Comparison of ENCODE assay signal across 20 cellular contexts in the genomic region with DNA sequence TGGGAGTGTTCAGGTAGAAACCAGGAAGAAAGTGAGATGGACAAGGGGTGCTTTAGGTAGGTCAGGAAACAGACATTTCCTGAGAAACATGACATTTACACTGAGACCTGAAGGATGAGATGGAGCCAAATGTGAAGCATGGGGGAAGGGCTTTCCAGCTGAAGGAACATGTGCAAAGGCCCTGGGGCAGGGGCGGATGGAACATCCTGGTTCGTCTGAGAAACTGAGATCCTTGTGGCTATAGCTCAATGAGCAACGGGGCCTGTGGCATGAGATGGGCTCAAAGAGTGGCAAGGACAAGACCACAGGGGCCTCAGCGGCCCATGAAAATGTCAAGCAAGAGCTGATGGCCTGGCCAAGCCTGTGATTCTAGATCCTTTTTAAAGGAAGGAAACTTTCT.
DNase-seq lines count a peak whose midpoint lies in the region; ATAC-seq and TF ChIP-seq lines count a peak whose summit lies in the region.
"Had no signal": no experiment of that assay in that cellular context is flagged by ENCODE, and none has a peak within 500 bp of the region (broad histone marks: within the 10 kb centered on the region; RNA-seq: fewer than 3 reads in every experiment).

No MANE protein-coding gene starts in this region.

- H3K27ac Mint-ChIP-seq in brain: peak overlapping the region; percentile 49 to 88 (median 57)
- H3K27ac Mint-ChIP-seq: B cell; CD4-positive, CD25-positive, alpha-beta regulatory T cell; CD8-positive, alpha-beta T cell; GM23338 had no signal

- ATAC-seq in HG03520 (IDR thresholded peaks at IDR 0.05; ENCODE audit: unreplicated experiment): no peak
- no peak for ATAC-seq in mucosa of descending colon
- ATAC-seq: CD8-positive, alpha-beta T cell; GM12878 had no signal

- H4K8ac ChIP-seq in neuronal stem cell (ENCODE audit: low read depth, low read length): no peak overlapping the region

- H2BK120ac ChIP-seq in neuronal stem cell (ENCODE audit: low read depth, low read length): no peak overlapping the region

- no peak overlapping the region for H2BK5ac ChIP-seq in neuronal stem cell (ENCODE audit: low read length)

- CTCF ChIA-PET in HEK293 (lab: Yijun Ruan, JAX): no interaction called here

- H3K23ac ChIP-seq in neuronal stem cell (ENCODE audit: low read depth, low read length, poor library complexity): no peak overlapping the region

- no CpG with 5 or more reads among the region's 4 CpGs for WGBS in neuronal stem cell (ENCODE audit: extremely low coverage in 2 of 2, insufficient read length in 2 of 2, insufficient replicate concordance in 1 of 2), 2 donors

- H3K4me3 ChIP-seq in HEK293 (ENCODE audit: low read depth, low read length) (no peak overlapping the region), dorsolateral prefrontal cortex (no peak overlapping the region), neuronal stem cell (ENCODE audit: low read length in 2 of 2) (no peak overlapping the region), mucosa of descending colon (no peak overlapping the region)
- H3K4me3 ChIP-seq: BLaER1, GM12878, GM23338, HAP-1 had no signal

- POLR2A ChIA-PET in HEK293 (lab: Yijun Ruan, JAX): no interaction called here

- no peak overlapping the region for H3K4ac ChIP-seq in neuronal stem cell (ENCODE audit: low read length)

- no peaks in the 10 kb centered on the region for H3K9me3 ChIP-seq in HEK293 (ENCODE audit: control insufficient read depth, insufficient read depth, low read depth, low read length)
- no peaks in the 10 kb centered on the region for H3K9me3 ChIP-seq in neuronal stem cell (replicated peaks in 1 of 2; ENCODE audit: control insufficient read depth in 2 of 2, insufficient read depth in 1 of 2, low read depth in 1 of 2, low read length in 2 of 2)
- H3K9me3 ChIP-seq in mucosa of descending colon: no peaks in the 10 kb centered on the region
- H3K9me3 ChIP-seq: BLaER1, Caco-2, HAP-1 had no signal

- H2AK5ac ChIP-seq in neuronal stem cell (ENCODE audit: low read depth, low read length): no peak overlapping the region

- H3K27ac ChIP-seq in HEK293 (ENCODE audit: extremely low read depth, low read depth, low read length) (no peak overlapping the region), dorsolateral prefrontal cortex (peak overlapping the region; percentile 67 to 99 (median 94)), neuronal stem cell (replicated peaks; ENCODE audit: low read length) (no peak overlapping the region)
- H3K27ac ChIP-seq: 22Rv1, BLaER1, C4-2B had no signal

- peaks cover 88% of the 10 kb centered on the region for H3K4me1 Mint-ChIP-seq in brain
- H3K4me1 Mint-ChIP-seq: B cell had no signal

- no peak overlapping the region for H2AFZ ChIP-seq in neuronal stem cell (ENCODE audit: low read length)
- H2AFZ ChIP-seq: GM23338 had no signal

- H3K9ac ChIP-seq in neuronal stem cell (ENCODE audit: low read depth, low read length, poor library complexity): no peak overlapping the region
- H3K9ac ChIP-seq: BLaER1 had no signal

- no peaks in the 10 kb centered on the region for H3K27me3 Mint-ChIP-seq in brain

- H3K36me3 Mint-ChIP-seq in brain: no peaks in the 10 kb centered on the region
- H3K36me3 Mint-ChIP-seq: CD4-positive, CD25-positive, alpha-beta regulatory T cell; CD8-positive, alpha-beta T cell had no signal

- no peak overlapping the region for H2BK12ac ChIP-seq in neuronal stem cell (ENCODE audit: low read length)

- DNase-seq in dorsolateral prefrontal cortex: no peak
- DNase-seq in neuronal stem cell (ENCODE audit: low spot score): no peak
- no peak for DNase-seq in NCI-H82 (lab: John Stamatoyannopoulos, UW)
- no peak for DNase-seq in NCI-H1436 treated with DMSO at 0.1 percent for 48 hours (lab: John Stamatoyannopoulos, UW)
- no peak for DNase-seq in mucosa of descending colon
- DNase-seq: Caco-2; CD4-positive, CD25-positive, alpha-beta regulatory T cell; CD8-positive, alpha-beta T cell; DMS153; DND-41 had no signal

- intact Hi-C loops in dorsolateral prefrontal cortex (cut with DNase I) (loop anchor here in 1 of 2 donors (5.0 to 10.0 kb wide), 2 partner anchors 123 to 225 kb away; no protein-coding TSS in a partner anchor), mucosa of descending colon (cut with DNase I, micrococcal nuclease) (no loop called here)

- TF ChIP-seq CTCF in HEK293 (tag by site-specific recombination; IDR thresholded peaks at IDR 0.05) (no peak), brain (conservative IDR thresholded peaks at IDR 0.05) (no peak), dorsolateral prefrontal cortex (IDR thresholded peaks at IDR 0.05 in 54 of 56, conservative IDR thresholded peaks at IDR 0.05 in 2 of 56; ENCODE audit: low read depth in 1 of 56, partially characterized antibody in 56 of 56) (no peak), mucosa of descending colon (IDR thresholded peaks at IDR 0.05) (no peak)

- H2BK15ac ChIP-seq in neuronal stem cell (ENCODE audit: low read length): no peak overlapping the region

- H3K27me3 ChIP-seq in dorsolateral prefrontal cortex (no peaks in the 10 kb centered on the region), neuronal stem cell (ENCODE audit: control insufficient read depth in 3 of 3, insufficient read depth in 3 of 3, low read depth in 1 of 3, low read length in 3 of 3) (peaks cover 0 to 71% (median 0%) of the 10 kb centered on the region in 3 experiments)
- H3K27me3 ChIP-seq: BLaER1 had no signal

- H3K36me3 ChIP-seq in HEK293 (ENCODE audit: control insufficient read depth in 2 of 2, insufficient read depth in 1 of 2, low read length in 2 of 2) (no peaks in the 10 kb centered on the region), neuronal stem cell (replicated peaks in 1 of 2; ENCODE audit: control insufficient read depth in 2 of 2, insufficient read depth in 2 of 2, low read length in 2 of 2) (no peaks in the 10 kb centered on the region), mucosa of descending colon (ENCODE audit: low read depth) (no peaks in the 10 kb centered on the region)
- H3K36me3 ChIP-seq: BLaER1, HAP-1 had no signal

- H3K4me2 ChIP-seq in neuronal stem cell (ENCODE audit: insufficient read depth, low read length, poor library complexity, severe bottlenecking): no peak overlapping the region
- H3K4me2 ChIP-seq: BLaER1 had no signal

- peak overlapping the region in 2 of 5 experiments; percentile 2 to 49 for H3K4me3 Mint-ChIP-seq in brain
- H3K4me3 Mint-ChIP-seq: B cell; CD4-positive, CD25-positive, alpha-beta regulatory T cell; CD8-positive, alpha-beta T cell; GM23338 had no signal

- no peaks in the 10 kb centered on the region for H3K4me1 ChIP-seq in HEK293 (ENCODE audit: control insufficient read depth, insufficient read depth, low read length)
- H3K4me1 ChIP-seq in neuronal stem cell (ENCODE audit: control insufficient read depth in 2 of 2, insufficient read depth in 1 of 2, low read depth in 1 of 2, low read length in 2 of 2): peaks cover 17 to 36% of the 10 kb centered on the region in 2 donors
- no peaks in the 10 kb centered on the region for H3K4me1 ChIP-seq in mucosa of descending colon (ENCODE audit: low read depth)
- H3K4me1 ChIP-seq: BLaER1 had no signal

- no peak overlapping the region for H3K14ac ChIP-seq in neuronal stem cell (ENCODE audit: low read length)

- no peak overlapping the region for H4K91ac ChIP-seq in neuronal stem cell (ENCODE audit: low read depth, low read length, poor library complexity)

- peaks cover 0 to 2% (median 0%) of the 10 kb centered on the region in 5 experiments for H3K9me3 Mint-ChIP-seq in brain
- H3K9me3 Mint-ChIP-seq: CD4-positive, CD25-positive, alpha-beta regulatory T cell; CD8-positive, alpha-beta T cell; GM23338 had no signal

- peak overlapping the region; percentile 11 for H3K18ac ChIP-seq in neuronal stem cell (ENCODE audit: low read length)

- no peaks in the 10 kb centered on the region for H3K79me1 ChIP-seq in neuronal stem cell (ENCODE audit: low read depth, low read length)

TF ChIP-seq in HEK293, 187 proteins besides CTCF, POLR2A, EP300 and RAD21:
- TF ChIP-seq ZNF623 (tag by site-specific recombination; IDR thresholded peaks at IDR 0.05) (peak; percentile 91), ZNF530 (tag by site-specific recombination; IDR thresholded peaks at IDR 0.05; ENCODE audit: low read depth) (no peak), ZNF341 (tag by site-specific recombination; IDR thresholded peaks at IDR 0.05; ENCODE audit: low read depth) (no peak)
- TF ChIP-seq, protein P1, sequence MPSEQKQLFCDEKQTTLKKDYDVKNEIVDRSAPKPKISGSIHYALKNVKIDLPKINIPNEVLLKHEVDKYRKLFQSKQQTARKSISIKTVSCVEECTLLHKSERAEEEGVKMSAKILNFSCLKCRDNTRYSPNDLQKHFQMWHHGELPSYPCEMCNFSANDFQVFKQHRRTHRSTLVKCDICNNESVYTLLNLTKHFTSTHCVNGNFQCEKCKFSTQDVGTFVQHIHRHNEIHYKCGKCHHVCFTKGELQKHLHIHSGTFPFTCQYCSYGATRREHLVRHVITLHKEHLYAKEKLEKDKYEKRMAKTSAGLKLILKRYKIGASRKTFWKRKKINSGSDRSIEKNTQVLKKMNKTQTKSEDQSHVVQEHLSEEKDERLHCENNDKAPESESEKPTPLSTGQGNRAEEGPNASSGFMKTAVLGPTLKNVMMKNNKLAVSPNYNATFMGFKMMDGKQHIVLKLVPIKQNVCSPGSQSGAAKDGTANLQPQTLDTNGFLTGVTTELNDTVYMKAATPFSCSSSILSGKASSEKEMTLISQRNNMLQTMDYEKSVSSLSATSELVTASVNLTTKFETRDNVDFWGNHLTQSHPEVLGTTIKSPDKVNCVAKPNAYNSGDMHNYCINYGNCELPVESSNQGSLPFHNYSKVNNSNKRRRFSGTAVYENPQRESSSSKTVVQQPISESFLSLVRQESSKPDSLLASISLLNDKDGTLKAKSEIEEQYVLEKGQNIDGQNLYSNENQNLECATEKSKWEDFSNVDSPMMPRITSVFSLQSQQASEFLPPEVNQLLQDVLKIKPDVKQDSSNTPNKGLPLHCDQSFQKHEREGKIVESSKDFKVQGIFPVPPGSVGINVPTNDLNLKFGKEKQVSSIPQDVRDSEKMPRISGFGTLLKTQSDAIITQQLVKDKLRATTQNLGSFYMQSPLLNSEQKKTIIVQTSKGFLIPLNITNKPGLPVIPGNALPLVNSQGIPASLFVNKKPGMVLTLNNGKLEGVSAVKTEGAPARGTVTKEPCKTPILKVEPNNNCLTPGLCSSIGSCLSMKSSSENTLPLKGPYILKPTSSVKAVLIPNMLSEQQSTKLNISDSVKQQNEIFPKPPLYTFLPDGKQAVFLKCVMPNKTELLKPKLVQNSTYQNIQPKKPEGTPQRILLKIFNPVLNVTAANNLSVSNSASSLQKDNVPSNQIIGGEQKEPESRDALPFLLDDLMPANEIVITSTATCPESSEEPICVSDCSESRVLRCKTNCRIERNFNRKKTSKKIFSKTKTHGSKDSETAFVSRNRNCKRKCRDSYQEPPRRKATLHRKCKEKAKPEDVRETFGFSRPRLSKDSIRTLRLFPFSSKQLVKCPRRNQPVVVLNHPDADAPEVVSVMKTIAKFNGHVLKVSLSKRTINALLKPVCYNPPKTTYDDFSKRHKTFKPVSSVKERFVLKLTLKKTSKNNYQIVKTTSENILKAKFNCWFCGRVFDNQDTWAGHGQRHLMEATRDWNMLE (tag by site-specific recombination; conservative IDR thresholded peaks at IDR 0.05; ENCODE audit: low read depth): no peak

Comparison
In these comparisons a context has a peak if more than half of its experiments do, and no peak if none do; other contexts are left out.
1. H3K27ac ChIP-seq: peak in dorsolateral prefrontal cortex (59 of 59); none in HEK293 (single experiment) and neuronal stem cell (single experiment).